16 cellular contexts compared by ENCODE assay signal in genomic region chr7:23021581-23021980, GRCh38. TPM values are rescaled to one million over a fixed set of nuclear protein-coding genes. Genes with fewer than 3 reads are reported as not detected.
A peak's percentile ranks its signal among the peaks of the same experiment; 100 is the strongest.
DNase-seq lines count a peak whose midpoint lies in the region; ATAC-seq, FAIRE-seq and TF ChIP-seq lines count a peak whose summit lies in the region.
"Had no signal": no experiment of that assay in that cellular context is flagged by ENCODE, and none has a peak within 500 bp of the region (broad histone marks: within the 10 kb centered on the region; RNA-seq: fewer than 3 reads in every experiment).

No MANE protein-coding gene starts in this region.

- TF ChIP-seq CTCF in SK-N-SH (IDR thresholded peaks at IDR 0.05) (no peak), RWPE2 (IDR thresholded peaks at IDR 0.05; ENCODE audit: poor library complexity, severe bottlenecking) (no peak), chondrocyte (IDR thresholded peaks at IDR 0.05) (no peak), osteocyte (IDR thresholded peaks at IDR 0.05) (no peak), BE2C (IDR thresholded peaks at IDR 0.05; ENCODE audit: low read depth, low read length) (no peak), pancreas (IDR thresholded peaks at IDR 0.05) (no peak)

- H3K9ac ChIP-seq in SK-N-SH = no peak overlapping the region

- POLR2A ChIA-PET in SK-N-SH (lab: Yijun Ruan, JAX) = no interaction called here

- H3K4me3 ChIP-seq in SK-N-SH (ENCODE audit: low read depth in 2 of 2, low read length in 1 of 2) (no peak overlapping the region), RWPE2 (ENCODE audit: severe bottlenecking) (no peak overlapping the region), BE2C (ENCODE audit: low read depth, low read length) (no peak overlapping the region), pancreas (no peak overlapping the region)
- H3K4me3 ChIP-seq: transverse colon had no signal

- H3K4me2 ChIP-seq in SK-N-SH = no peak overlapping the region

- no peaks in the 10 kb centered on the region for H3K4me1 ChIP-seq in SK-N-SH (ENCODE audit: control insufficient read depth in 1 of 2, insufficient read depth in 2 of 2, low read depth in 1 of 2, low read length in 1 of 2)
- H3K4me1 ChIP-seq in RWPE2 (ENCODE audit: insufficient read depth, poor library complexity, severe bottlenecking) = peaks cover 34% of the 10 kb centered on the region
- no peaks in the 10 kb centered on the region for H3K4me1 ChIP-seq in BE2C
- H3K4me1 ChIP-seq in pancreas = no peaks in the 10 kb centered on the region
- H3K4me1 ChIP-seq: transverse colon had no signal

- CTCF ChIA-PET in SK-N-SH (lab: Yijun Ruan, JAX) = interaction anchor here (0.6 to 3.2 kb wide), 2 partner anchors 34 to 53 kb away, joined by 3 to 10 read pairs; no protein-coding TSS in a partner anchor

- intact Hi-C loops in pancreas (cut with DNase I) = no loop called here

- peaks cover 4% of the 10 kb centered on the region for H3F3A ChIP-seq in SK-N-SH (replicated peaks; ENCODE audit: insufficient read depth)

- H3K36me3 Mint-ChIP-seq in chondrocyte (ENCODE audit: low read depth) (no peaks in the 10 kb centered on the region), osteocyte (ENCODE audit: unreplicated experiment) (no peaks in the 10 kb centered on the region)

- WGBS in SK-N-SH (ENCODE audit: low lambda C conversion rate) = 0% methylated on average over 1 of the region's 1 CpG
- WGBS in pancreas, 2 donors = 46 to 89% methylated on average over 1 of the region's 1 CpG

- no peaks in the 10 kb centered on the region for H4K20me1 ChIP-seq in SK-N-SH (ENCODE audit: insufficient read depth)

- H3K36me3 ChIP-seq in SK-N-SH (replicated peaks in 1 of 2; ENCODE audit: control insufficient read depth in 1 of 2, insufficient read depth in 2 of 2, low read length in 1 of 2) (no peaks in the 10 kb centered on the region), RWPE2 (ENCODE audit: low read depth) (no peaks in the 10 kb centered on the region), BE2C (no peaks in the 10 kb centered on the region), pancreas (no peaks in the 10 kb centered on the region)
- H3K36me3 ChIP-seq: transverse colon had no signal

- H3K27ac ChIP-seq in SK-N-SH (ENCODE audit: low read depth in 2 of 2, low read length in 1 of 2) (no peak overlapping the region), RWPE2 (ENCODE audit: poor library complexity, severe bottlenecking) (peak overlapping the region; percentile 83), caudate nucleus (ENCODE audit: low read depth, low read length) (no peak overlapping the region), pancreas (no peak overlapping the region)
- H3K27ac ChIP-seq: 22Rv1 had no signal

- no peaks in the 10 kb centered on the region for H3K27me3 Mint-ChIP-seq in chondrocyte (ENCODE audit: low read depth)
- no peaks in the 10 kb centered on the region for H3K27me3 Mint-ChIP-seq in osteocyte (ENCODE audit: unreplicated experiment)

- no peak for TF ChIP-seq RAD21 in SK-N-SH (IDR thresholded peaks at IDR 0.05; ENCODE audit: low read length)

- H3K27me3 ChIP-seq in SK-N-SH (ENCODE audit: insufficient read depth) = peaks cover 29% of the 10 kb centered on the region
- no peaks in the 10 kb centered on the region for H3K27me3 ChIP-seq in RWPE2 (ENCODE audit: insufficient read depth, poor library complexity, severe bottlenecking)
- H3K27me3 ChIP-seq in BE2C = peaks cover 21% of the 10 kb centered on the region
- no peaks in the 10 kb centered on the region for H3K27me3 ChIP-seq in pancreas
- H3K27me3 ChIP-seq: transverse colon had no signal

- H3K79me2 ChIP-seq in SK-N-SH (ENCODE audit: insufficient read depth) = no peaks in the 10 kb centered on the region

- DNase-seq in SK-N-SH (no peak), RWPE2 (ENCODE audit: low spot score) (no peak), chondrocyte (ENCODE audit: low spot score) (no peak), osteocyte (ENCODE audit: extremely low spot score, unreplicated experiment) (no peak), BE2C (no peak), caudate nucleus (lab: John Stamatoyannopoulos, UW) (no peak), pancreas (no peak)
- DNase-seq: activated T-cell treated with anti-CD3 and anti-CD28 coated beads, Interleukin-2, amount 50 U/mL, for 1 hour; CD4-positive, alpha-beta T cell; effector CD4-positive, alpha-beta T cell; NCI-H1092; NCI-H2171 treated with DMSO at 0.1 percent for 48 hours; transverse colon had no signal

- no peak for ATAC-seq in SK-N-SH treated with all-trans-retinoic acid at 6 μM for 48 hours
- no peak for ATAC-seq in RWPE2 (ENCODE audit: low read depth)
- ATAC-seq in pancreas = no peak

- H3K9me3 ChIP-seq in SK-N-SH = no peaks in the 10 kb centered on the region
- H3K9me3 ChIP-seq in RWPE2 (ENCODE audit: severe bottlenecking) = peaks cover 3% of the 10 kb centered on the region
- no peaks in the 10 kb centered on the region for H3K9me3 ChIP-seq in BE2C
- no peaks in the 10 kb centered on the region for H3K9me3 ChIP-seq in pancreas
- H3K9me3 ChIP-seq: transverse colon had no signal

- no peak overlapping the region for H2AFZ ChIP-seq in SK-N-SH (ENCODE audit: low read depth)

- no peak for FAIRE-seq in pancreas (lab: Jason Lieb, UNC)
- FAIRE-seq: frontal cortex had no signal

- no peak for TF ChIP-seq EP300 in SK-N-SH (IDR thresholded peaks at IDR 0.05; ENCODE audit: borderline replicate concordance in 1 of 2, low read depth in 1 of 2, low read length in 1 of 2)

- H3K27ac Mint-ChIP-seq in chondrocyte (ENCODE audit: unreplicated experiment) = peak overlapping the region; percentile 43
- H3K27ac Mint-ChIP-seq in osteocyte (ENCODE audit: unreplicated experiment) = peak overlapping the region; percentile 83
- H3K27ac Mint-ChIP-seq: CD4-positive, alpha-beta T cell had no signal

- H3K9me3 Mint-ChIP-seq in chondrocyte (ENCODE audit: low read depth) (peaks cover 10% of the 10 kb centered on the region), osteocyte (ENCODE audit: unreplicated experiment) (no peaks in the 10 kb centered on the region)
- H3K9me3 Mint-ChIP-seq: CD4-positive, alpha-beta T cell had no signal

- no peak overlapping the region for H3K4me3 Mint-ChIP-seq in chondrocyte (ENCODE audit: unreplicated experiment)
- H3K4me3 Mint-ChIP-seq in osteocyte (ENCODE audit: unreplicated experiment) = no peak overlapping the region
- H3K4me3 Mint-ChIP-seq: CD4-positive, alpha-beta T cell had no signal

- H3K4me1 Mint-ChIP-seq in chondrocyte (ENCODE audit: low read depth) (peaks cover 32% of the 10 kb centered on the region), osteocyte (ENCODE audit: unreplicated experiment) (peaks cover 33% of the 10 kb centered on the region)

- H3K9me2 ChIP-seq in SK-N-SH = no peaks in the 10 kb centered on the region

TF ChIP-seq in SK-N-SH, 30 proteins besides CTCF, POLR2A, EP300 and RAD21:
- no peak for TF ChIP-seq POLR2AphosphoS5 (IDR thresholded peaks at IDR 0.05; ENCODE audit: low read depth, low read length)
- TF ChIP-seq TCF12 (IDR thresholded peaks at IDR 0.05) = peak; percentile 41
TF ChIP-seq in SK-N-SH: peak in this region for 1.

TF ChIP-seq in SK-N-SH treated with all-trans-retinoic acid at 6 μM for 48 hours, 23 proteins besides CTCF, POLR2A, EP300 and RAD21 (continues in another document):
- no peak for TF ChIP-seq ARNTL (CRISPR knock-in tag; IDR thresholded peaks at IDR 0.05; ENCODE audit: borderline replicate concordance, low read depth)
- TF ChIP-seq ZFP3 (CRISPR knock-in tag; IDR thresholded peaks at IDR 0.05) = no peak
- TF ChIP-seq ESRRG (CRISPR knock-in tag; IDR thresholded peaks at IDR 0.05) = no peak
- TF ChIP-seq TSHZ2 (CRISPR knock-in tag; IDR thresholded peaks at IDR 0.05) = no peak
- TF ChIP-seq, protein P1, sequence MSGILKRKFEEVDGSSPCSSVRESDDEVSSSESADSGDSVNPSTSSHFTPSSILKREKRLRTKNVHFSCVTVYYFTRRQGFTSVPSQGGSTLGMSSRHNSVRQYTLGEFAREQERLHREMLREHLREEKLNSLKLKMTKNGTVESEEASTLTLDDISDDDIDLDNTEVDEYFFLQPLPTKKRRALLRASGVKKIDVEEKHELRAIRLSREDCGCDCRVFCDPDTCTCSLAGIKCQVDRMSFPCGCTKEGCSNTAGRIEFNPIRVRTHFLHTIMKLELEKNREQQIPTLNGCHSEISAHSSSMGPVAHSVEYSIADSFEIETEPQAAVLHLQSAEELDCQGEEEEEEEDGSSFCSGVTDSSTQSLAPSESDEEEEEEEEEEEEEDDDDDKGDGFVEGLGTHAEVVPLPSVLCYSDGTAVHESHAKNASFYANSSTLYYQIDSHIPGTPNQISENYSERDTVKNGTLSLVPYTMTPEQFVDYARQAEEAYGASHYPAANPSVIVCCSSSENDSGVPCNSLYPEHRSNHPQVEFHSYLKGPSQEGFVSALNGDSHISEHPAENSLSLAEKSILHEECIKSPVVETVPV (CRISPR knock-in tag; IDR thresholded peaks at IDR 0.05) = no peak

RNA-seq across cellular contexts. Expression of gene HYCC1, which starts 7.7 kb away (rescaled TPM):
- polyA plus RNA-seq in SK-N-SH (2012; rRNA removed) (5.3 and 5.8 TPM in 2 replicates), pancreas (1 to 10 TPM; 3.8 TPM)
- polyA plus RNA-seq in SK-N-SH (2012; cell fraction: cytosol; rRNA removed) = 7.4 and 9.4 TPM in 2 replicates
- 5.2 and 6.0 TPM in 2 replicates for polyA plus RNA-seq in SK-N-SH (2012; cell fraction: nucleus; rRNA removed)
- total RNA-seq in chondrocyte (51.5 to 54.9 TPM (median 54.9 TPM) in 3 replicates), osteocyte (52.3 and 56.9 TPM in 2 replicates), pancreas (10 to 100 TPM in 1 of 6 donors, 1 to 10 TPM in 5; 7.6 to 15.5 (median 9.5) TPM)
- 1.2 TPM for polyA plus RNA-seq in BE2C (2012; ENCODE audit: insufficient read depth, insufficient read length, low read depth)
